In genomic region chr12:40054554-40055226, GRCh38 we compare ENCODE assay signal across 11 cellular contexts. TPM values are rescaled to one million over a fixed set of nuclear protein-coding genes. Genes with fewer than 3 reads are reported as not detected.
DNase-seq lines count a peak whose midpoint lies in the region; ATAC-seq, FAIRE-seq and TF ChIP-seq lines count a peak whose summit lies in the region.
"Had no signal": no experiment of that assay in that cellular context is flagged by ENCODE, and none has a peak within 500 bp of the region (broad histone marks: within the 10 kb centered on the region; RNA-seq: fewer than 3 reads in every experiment).

No MANE protein-coding gene starts in this region.

- peak; percentile 21 to 58 for DNase-seq in A549 (ENCODE audit: low read depth in 1 of 2, low spot score in 1 of 2)
- peak in 2 of 3 experiments; percentile 79 to 93 for DNase-seq in NCI-H1417 (lab: John Stamatoyannopoulos, UW)
- no peak for DNase-seq in NCI-H187 treated with DMSO at 0.1 percent for 48 hours (lab: John Stamatoyannopoulos, UW)
- no peak for DNase-seq in dermis blood vessel endothelial cell
- no peak for DNase-seq in kidney tubule cell (ENCODE audit: low spot score)
- DNase-seq: SHP77 treated with DMSO at 0.1 percent for 48 hours; stimulated activated CD4-positive, alpha-beta T cell treated with anti-CD3 and anti-CD28 coated beads, Interleukin-15, amount 100 ng/mL, for 24 hours had no signal

- H3K4me2 ChIP-seq in A549, result peak overlapping the region; percentile 68

- H3K27me3 ChIP-seq in endocrine pancreas (ENCODE audit: control insufficient read depth, insufficient read depth, low read length), result no peaks in the 10 kb centered on the region
- H3K27me3 ChIP-seq in muscle layer of colon (ENCODE audit: control insufficient read depth in 1 of 2, insufficient read depth in 2 of 2, low read length in 2 of 2), result no peaks in the 10 kb centered on the region
- H3K27me3 ChIP-seq: tibial nerve had no signal

- CTCF ChIA-PET in A549 (lab: Yijun Ruan, JAX), result interaction anchor here (1.1 to 2.5 kb wide), 3 partner anchors 24 to 52 kb away, joined by 4 to 13 read pairs (median 7); no protein-coding TSS in a partner anchor

- no peaks in the 10 kb centered on the region for H3K9me3 ChIP-seq in A549
- no peaks in the 10 kb centered on the region for H3K9me3 ChIP-seq in endocrine pancreas (ENCODE audit: control insufficient read depth, low read length)
- H3K9me3 ChIP-seq in muscle layer of colon (ENCODE audit: low read length), result no peaks in the 10 kb centered on the region
- H3K9me3 ChIP-seq: tibial nerve had no signal

- H3K9ac ChIP-seq in endocrine pancreas (ENCODE audit: control insufficient read depth, insufficient read depth, low read length) (no peak overlapping the region), muscle layer of colon (ENCODE audit: low read length) (peak overlapping the region; percentile 1)

- no peak overlapping the region for H3K4me3 ChIP-seq in A549
- peak overlapping the region; percentile 47 for H3K4me3 ChIP-seq in endocrine pancreas (ENCODE audit: control insufficient read depth, insufficient read depth, low read length)
- H3K4me3 ChIP-seq in muscle layer of colon (ENCODE audit: low read depth in 1 of 2, low read length in 2 of 2), result peak overlapping the region in 1 of 2 donors; percentile 30
- H3K4me3 ChIP-seq: tibial nerve had no signal

- H3K36me3 ChIP-seq in endocrine pancreas (ENCODE audit: control insufficient read depth, insufficient read depth, low read length) (no peaks in the 10 kb centered on the region), muscle layer of colon (ENCODE audit: insufficient read depth, low read length) (no peaks in the 10 kb centered on the region)
- H3K36me3 ChIP-seq: tibial nerve had no signal

- no peak for TF ChIP-seq CTCF in A549 (IDR thresholded peaks at IDR 0.05)

- peaks cover 24% of the 10 kb centered on the region; the same call in 2 of the 3 replicates for H3K4me1 ChIP-seq in A549
- H3K4me1 ChIP-seq in endocrine pancreas (ENCODE audit: control insufficient read depth, insufficient read depth, low read length), result peaks cover 38% of the 10 kb centered on the region
- H3K4me1 ChIP-seq in muscle layer of colon (ENCODE audit: insufficient read depth, low read length), result peaks cover 34% of the 10 kb centered on the region

- TF ChIP-seq EP300 in A549 (IDR thresholded peaks at IDR 0.05), result no peak

- POLR2A ChIA-PET in A549 (lab: Yijun Ruan, JAX), result no interaction called here

- H3K27ac ChIP-seq in A549 (no peak overlapping the region; a peak in 1 of 6 replicates), muscle layer of colon (ENCODE audit: low read depth, low read length) (peak overlapping the region; percentile 72)

- no peak for TF ChIP-seq RAD21 in A549 (conservative IDR thresholded peaks at IDR 0.05 in 1 of 2, IDR thresholded peaks at IDR 0.05 in 1 of 2)

- ATAC-seq in A549, result peak; percentile 79 to 95
- ATAC-seq in GM18873 (IDR thresholded peaks at IDR 0.05; ENCODE audit: low FRiP score, unreplicated experiment), result no peak

- peak; percentile 72 for FAIRE-seq in A549 (lab: Jason Lieb, UNC)

- WGBS in A549 (ENCODE audit: missing lambda C conversion rate), result 13% methylated on average over 6 of the region's 6 CpGs

- TF ChIP-seq POLR2A in A549 (IDR thresholded peaks at IDR 0.05; ENCODE audit: low read length), result no peak

TF ChIP-seq in A549, 52 proteins besides CTCF, POLR2A, EP300 and RAD21:
- TF ChIP-seq FOSB (CRISPR knock-in tag; IDR thresholded peaks at IDR 0.05) (0 out of 2 replicates have a peak, but pooled peaks have one; percentile 40), SREBF2 (IDR thresholded peaks at IDR 0.05) (no peak), ZFP36 (IDR thresholded peaks at IDR 0.05; ENCODE audit: borderline replicate concordance, partially characterized antibody) (no peak), JUNB (IDR thresholded peaks at IDR 0.05) (peak; percentile 41; the same call in 1 of the 2 replicates), CEBPB (IDR thresholded peaks at IDR 0.05) (peak in 1 of 2 experiments; percentile 36; a peak in 1 of 4 replicates), FOXS1 (CRISPR knock-in tag; IDR thresholded peaks at IDR 0.05) (0 out of 2 replicates have a peak, but pooled peaks have one; percentile 36), FOSL2 (IDR thresholded peaks at IDR 0.05) (0 out of 2 replicates have a peak, but pooled peaks have one; percentile 31), FOSL2 (CRISPR knock-in tag; IDR thresholded peaks at IDR 0.05) (peak; percentile 61), MAFK (IDR thresholded peaks at IDR 0.05; ENCODE audit: partially characterized antibody) (peak; percentile 24), HOXB5 (CRISPR knock-in tag; IDR thresholded peaks at IDR 0.05) (no peak), RCOR1 (IDR thresholded peaks at IDR 0.05; ENCODE audit: low read depth, low read length) (no peak), MYC (IDR thresholded peaks at IDR 0.05; ENCODE audit: borderline replicate concordance, low read length) (no peak), HES2 (IDR thresholded peaks at IDR 0.05) (no peak), RNF2 (IDR thresholded peaks at IDR 0.05; ENCODE audit: borderline replicate concordance, low read depth) (no peak), JUN (IDR thresholded peaks at IDR 0.05) (no peak)
TF ChIP-seq in A549: peak in this region for 6.

RNA-seq across cellular contexts. Expression of gene SLC2A13, which starts 51.2 kb away (rescaled TPM):
- polyA plus RNA-seq in A549 (2011; rRNA removed) (7.1 and 8.2 TPM in 2 replicates), A549 (2017; fragmentation: RNase III; extraction: RNeasy Plus Mini Kit Qiagen cat#74134 plus additional on column Dnase treatment) (2.5 to 4.5 TPM (median 4.0 TPM) in 3 replicates)
- polyA plus RNA-seq in A549 (2012; cell fraction: cytosol; rRNA removed), result 1.6 and 2.2 TPM in 2 replicates
- 1.9 and 2.1 TPM in 2 replicates for polyA plus RNA-seq in A549 (2012; cell fraction: nucleus; rRNA removed)
- 11.1 and 11.8 TPM in 2 replicates for polyA minus RNA-seq in A549 (2011; rRNA and poly(A)+ RNA removed)
- 4.6 and 6.5 TPM in 2 replicates for total RNA-seq in dermis blood vessel endothelial cell

Comparison
In these comparisons a context has a peak if more than half of its experiments do, and no peak if none do; other contexts are left out.
1. DNase-seq: peak in A549 (2 of 2) and NCI-H1417 (2 of 3); none in NCI-H187 treated with DMSO at 0.1 percent for 48 hours (single experiment), dermis blood vessel endothelial cell (single experiment) and kidney tubule cell (single experiment).